ENCODE assay signal across 24 cellular contexts in genomic region chr7:3725660-3726059, GRCh38.
"Had no signal": no experiment of that assay in that cellular context is flagged by ENCODE, and none has a peak within 500 bp of the region (broad histone marks: within the 10 kb centered on the region; RNA-seq: fewer than 3 reads in every experiment).

No MANE protein-coding gene starts in this region.

- ATAC-seq: activated CD8-positive, alpha-beta memory T cell treated with anti-CD3 and anti-CD28 coated beads, Interleukin-2, amount 10 ng/mL, durations not matched to agents 7 days and 5 days; K562; PC-3; T-helper 17 cell had no signal

- H3K27ac ChIP-seq: SJSA1 had no signal

- H3K9me3 ChIP-seq: SJSA1 had no signal

- H3K27me3 ChIP-seq: SJSA1 had no signal

- H3K4me3 ChIP-seq: K562, SJSA1 had no signal

- DNase-seq: activated B cell treated with CpG ODN at 0.5 μM for 24 hours; activated CD4-positive, alpha-beta T cell treated with anti-CD3 and anti-CD28 coated beads for 1 hour; activated CD4-positive, alpha-beta T cell treated with anti-CD3 and anti-CD28 coated beads, Interleukin-2, amount 10 ng/mL, durations not matched to agents 24 days and 14 days; activated CD4-positive, alpha-beta T cell treated with anti-CD3 and anti-CD28 coated beads, Interleukin-2, amount 50 U/mL, for 48 hours; activated CD8-positive, alpha-beta memory T cell treated with anti-CD3 and anti-CD28 coated beads, Interleukin-2, amount 10 ng/mL, durations not matched to agents 7 days and 5 days; activated gamma-delta T cell; activated naive CD4-positive, alpha-beta T cell treated with anti-CD3 and anti-CD28 coated beads for 36 hours; activated T-cell treated with anti-CD3 and anti-CD28 coated beads, Interleukin-2, amount 50 U/mL, for 24 hours; cerebellar nuclear complex; Karpas-422; MM.1S; NCI-H1105; NCI-H1436; NCI-H1694 treated with DMSO at 0.1 percent for 48 hours; NCI-H2029 treated with DMSO at 0.1 percent for 48 hours; NCI-H345; NCI-H510A; NCI-H526 treated with DMSO at 0.1 percent for 48 hours; NCI-H82; PC-3; T-helper 17 cell; T-helper 9 cell had no signal
